Comparison of ENCODE assay signal across 8 cellular contexts in the genomic region with DNA sequence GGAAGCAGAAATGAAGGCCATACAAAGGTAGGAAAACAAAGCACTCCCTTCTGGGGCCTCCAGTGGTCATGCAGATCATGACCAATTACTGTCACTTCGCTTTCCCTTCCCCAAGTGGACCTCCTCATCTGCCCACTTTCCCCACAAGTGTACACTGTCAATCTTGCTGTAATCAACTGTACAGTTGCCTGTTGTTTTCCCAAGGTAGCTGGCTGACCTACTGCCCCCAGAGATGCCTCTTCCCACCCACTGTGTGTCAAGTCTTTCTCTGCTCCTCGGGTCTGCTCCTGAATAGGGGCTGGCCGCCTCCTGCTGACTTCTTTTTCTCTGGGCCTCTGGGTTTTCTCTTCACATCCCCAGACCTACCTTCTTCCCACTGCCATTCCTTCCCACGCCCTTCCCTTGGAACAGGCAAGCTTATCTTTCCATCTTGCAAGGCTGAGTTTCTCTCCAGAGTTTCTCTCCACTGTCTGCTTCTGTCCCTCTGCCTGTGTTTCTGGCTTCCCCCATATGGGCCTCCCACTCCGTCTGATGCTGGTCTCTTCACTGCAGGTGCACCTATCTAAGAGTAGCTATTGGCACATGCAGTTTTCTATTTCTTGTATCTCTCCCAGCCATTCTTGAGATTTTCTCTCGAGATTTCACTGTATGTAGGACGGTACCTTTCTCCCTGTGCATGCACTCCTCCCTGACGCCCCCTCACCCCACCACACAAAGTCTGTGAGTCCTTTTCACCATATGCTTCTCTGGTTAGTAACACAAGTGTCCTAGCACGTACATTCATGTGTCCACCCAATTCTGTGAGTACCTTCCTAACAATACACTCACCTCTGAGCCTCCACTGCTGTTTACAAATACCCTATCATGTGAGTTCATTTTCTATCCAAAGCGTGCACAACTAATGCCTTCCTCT. TPM values are rescaled to one million over a fixed set of nuclear protein-coding genes. Genes with fewer than 3 reads are reported as not detected.
DNase-seq lines count a peak whose midpoint lies in the region; ATAC-seq and TF ChIP-seq lines count a peak whose summit lies in the region.

No MANE protein-coding gene starts in this region.

- H3K4me1 ChIP-seq in SJSA1 (replicated peaks) = peaks cover 42% of the 10 kb centered on the region
- H3K4me1 ChIP-seq in prostate gland (replicated peaks) = peaks cover 3% of the 10 kb centered on the region

- H3K36me3 ChIP-seq in SJSA1 (peaks cover 55% of the 10 kb centered on the region), prostate gland (no peaks in the 10 kb centered on the region)

- CTCF ChIA-PET in GM10248 (lab: Yijun Ruan, JAX) = interaction anchor here (0.6 to 4.5 kb wide), 14 partner anchors 11 to 643 kb away, joined by 3 to 37 read pairs (median 4); no protein-coding TSS in a partner anchor

- WGBS in prostate gland = 59% methylated on average over 10 of the region's 10 CpGs

- TF ChIP-seq CTCF in GM10248 (IDR thresholded peaks at IDR 0.05; ENCODE audit: control extremely low read depth, extremely low read depth, low read depth, missing control alignments) (peak; percentile 18), foreskin fibroblast (IDR thresholded peaks at IDR 0.05; ENCODE audit: low read depth, low read length) (no peak), prostate gland (IDR thresholded peaks at IDR 0.05) (peak in 1 of 4 experiments; percentile 19)

- H3K9me3 ChIP-seq in SJSA1 (replicated peaks) (no peaks in the 10 kb centered on the region; the same call in 1 of the 2 replicates), prostate gland (no peaks in the 10 kb centered on the region)

- H3K4me3 ChIP-seq in SJSA1 = peak overlapping the region; percentile 99
- H3K4me3 ChIP-seq in foreskin fibroblast (ENCODE audit: low read depth in 1 of 2, low read length in 2 of 2) = peak overlapping the region; percentile 84 to 90
- peak overlapping the region; percentile 96 to 100 for H3K4me3 ChIP-seq in prostate gland

- DNase-seq in GM10248 (ENCODE audit: extremely low spot score) (no peak), SJSA1 (ENCODE audit: low read depth in 1 of 2, low spot score in 2 of 2) (peak in 1 of 2 experiments; percentile 13), foreskin fibroblast (no peak), prostate gland (ENCODE audit: low spot score) (no peak), NCI-H2196 treated with DMSO at 0.1 percent for 48 hours (lab: John Stamatoyannopoulos, UW; ENCODE audit: unreplicated experiment) (no peak), NCI-H1930 (lab: John Stamatoyannopoulos, UW) (no peak)
- DNase-seq in stimulated activated CD4-positive, alpha-beta T cell treated with anti-CD3 and anti-CD28 coated beads, Interleukin-4, amount 100 ng/mL, for 4 hours = no peak

- H3K27me3 ChIP-seq in SJSA1 (replicated peaks) (no peaks in the 10 kb centered on the region), prostate gland (replicated peaks; ENCODE audit: insufficient read depth) (no peaks in the 10 kb centered on the region)

- POLR2A ChIA-PET in GM10248 (lab: Yijun Ruan, JAX) = interaction anchor here (0.6 to 1.2 kb wide), 4 partner anchors 8 to 35 kb away, joined by 3 to 4 read pairs (median 3); no protein-coding TSS in a partner anchor

- no peak for ATAC-seq in GM21529 (IDR thresholded peaks at IDR 0.05; ENCODE audit: unreplicated experiment)

- no peak overlapping the region for H3K27ac ChIP-seq in SJSA1
- peak overlapping the region; percentile 97 to 99 for H3K27ac ChIP-seq in prostate gland

- TF ChIP-seq POLR2A in prostate gland (IDR thresholded peaks at IDR 0.05) = no peak

- intact Hi-C loops in prostate gland (cut with DNase I) = no loop called here

RNA-seq across cellular contexts. Expression of a gene that starts 2.3 kb away (rescaled TPM):
- total RNA-seq in SJSA1 (2014; rRNA removed; shearing (Covaris generic)) = 21.1 and 39.9 TPM in 2 replicates
- total RNA-seq in prostate gland = 100 to 1,000 TPM in 1 of 2 donors, 10 to 100 TPM in 1; 80.0 to 104 TPM
